Comparison of ENCODE assay signal across 17 cellular contexts in genomic region chr3:151044706-151045105, GRCh38.
"Had no signal": no experiment of that assay in that cellular context is flagged by ENCODE, and none has a peak within 500 bp of the region (broad histone marks: within the 10 kb centered on the region; RNA-seq: fewer than 3 reads in every experiment).

No MANE protein-coding gene starts in this region.

- H3K27me3 ChIP-seq: breast epithelium, spleen, tibial nerve had no signal

- H3K9me3 ChIP-seq: breast epithelium, spleen, tibial nerve had no signal

- FAIRE-seq: colon had no signal

- DNase-seq: activated B cell treated with CpG ODN at 0.5 μM for 24 hours; activated CD4-positive, alpha-beta T cell treated with anti-CD3 and anti-CD28 coated beads, Interleukin-2, amount 10 ng/mL, durations not matched to agents 24 days and 14 days; activated naive CD4-positive, alpha-beta T cell treated with anti-CD3 and anti-CD28 coated beads, Interleukin-2, amount 50 U/mL, for 16 hours; activated T-cell treated with anti-CD3 and anti-CD28 coated beads for 4 hours; amniotic stem cell; hippocampal formation; left cardiac atrium; naive thymus-derived CD4-positive, alpha-beta T cell; spleen; stimulated activated CD4-positive, alpha-beta T cell treated with anti-CD3 and anti-CD28 coated beads, Interleukin-2, amount 100 ng/mL, for 24 hours; stimulated activated naive B cell treated with anti-CD40 and anti-IgM and Interleukin-4, amounts not matched to agents 10 μg/mL and 1 μg/mL and 100 μg/mL, for 72 hours; T-cell had no signal

- H3K4me1 ChIP-seq: breast epithelium had no signal

- H3K36me3 ChIP-seq: breast epithelium, spleen, tibial nerve had no signal

- H3K4me3 ChIP-seq: breast epithelium, lung, SK-N-MC, spleen, tibial nerve had no signal

- H3K27ac ChIP-seq: breast epithelium, SK-N-MC, spleen, tibial nerve had no signal
